In genomic region chr5:179729303-179729702, GRCh38 we compare ENCODE assay signal across 19 cellular contexts. TPM values are rescaled to one million over a fixed set of nuclear protein-coding genes. Genes with fewer than 3 reads are reported as not detected.
"Had no signal": no experiment of that assay in that cellular context is flagged by ENCODE, and none has a peak within 500 bp of the region (broad histone marks: within the 10 kb centered on the region; RNA-seq: fewer than 3 reads in every experiment).

No MANE protein-coding gene starts in this region.

- H3K9me3 Mint-ChIP-seq: endodermal cell; mesothelial cell of epicardium; stimulated activated naive B cell treated with anti-CD40 and anti-IgM and Interleukin-4, amounts not matched to agents 10 μg/mL and 1 μg/mL and 100 μg/mL, for 72 hours had no signal

- ATAC-seq: lower lobe of right lung; psoas muscle; right lobe of liver; stimulated activated naive B cell treated with anti-CD40 and anti-IgM and Interleukin-4, amounts not matched to agents 10 μg/mL and 1 μg/mL and 100 μg/mL, for 72 hours had no signal

- FAIRE-seq: TTC549 had no signal

- H3K4me3 ChIP-seq: lower lobe of right lung, psoas muscle, right lobe of liver, spleen, transverse colon had no signal

- DNase-seq: activated CD4-positive, alpha-beta T cell treated with anti-CD3 and anti-CD28 coated beads, Interleukin-2, amount 50 U/mL, for 48 hours; activated CD4-positive, CD25-positive, alpha-beta regulatory T cell; activated CD8-positive, alpha-beta memory T cell treated with anti-CD3 and anti-CD28 coated beads, Interleukin-2, amount 50 U/mL, for 48 hours; activated naive CD4-positive, alpha-beta T cell treated with anti-CD3 and anti-CD28 coated beads, Interleukin-2, amount 50 U/mL, for 16 hours; brain microvascular endothelial cell; endodermal cell; lower lobe of right lung; nucleus accumbens; psoas muscle; spleen; stimulated activated CD4-positive, alpha-beta T cell treated with anti-CD3 and anti-CD28 coated beads, Interleukin-1b, Interleukin-23, amount 100 ng/mL, for 48 hours; stimulated activated naive B cell treated with anti-CD40 and anti-IgM and Interleukin-4, amounts not matched to agents 10 μg/mL and 1 μg/mL and 100 μg/mL, for 72 hours; T-helper 2 cell; transverse colon had no signal

- H3K4me3 Mint-ChIP-seq: endodermal cell; mesothelial cell of epicardium; stimulated activated naive B cell treated with anti-CD40 and anti-IgM and Interleukin-4, amounts not matched to agents 10 μg/mL and 1 μg/mL and 100 μg/mL, for 72 hours had no signal

- H3K27ac Mint-ChIP-seq: endodermal cell; stimulated activated naive B cell treated with anti-CD40 and anti-IgM and Interleukin-4, amounts not matched to agents 10 μg/mL and 1 μg/mL and 100 μg/mL, for 72 hours had no signal

- H3K27ac ChIP-seq: brain microvascular endothelial cell, lower lobe of right lung, psoas muscle, right lobe of liver, transverse colon had no signal

- H3K27me3 ChIP-seq: brain microvascular endothelial cell, right lobe of liver, spleen, transverse colon had no signal

- H3K27me3 Mint-ChIP-seq: stimulated activated naive B cell treated with anti-CD40 and anti-IgM and Interleukin-4, amounts not matched to agents 10 μg/mL and 1 μg/mL and 100 μg/mL, for 72 hours had no signal

- H3K9me3 ChIP-seq: lower lobe of right lung, psoas muscle, right lobe of liver, spleen, transverse colon had no signal

RNA-seq across cellular contexts. Expression of gene CBY3, which starts 48.5 kb away (rescaled TPM):
- total RNA-seq: dermis microvascular lymphatic vessel endothelial cell, endodermal cell, lower lobe of right lung, mesothelial cell of epicardium, psoas muscle, right lobe of liver, subcutaneous adipose tissue, transverse colon had no signal
